ENCODE assay signal across 1 cellular context in the genomic region with DNA sequence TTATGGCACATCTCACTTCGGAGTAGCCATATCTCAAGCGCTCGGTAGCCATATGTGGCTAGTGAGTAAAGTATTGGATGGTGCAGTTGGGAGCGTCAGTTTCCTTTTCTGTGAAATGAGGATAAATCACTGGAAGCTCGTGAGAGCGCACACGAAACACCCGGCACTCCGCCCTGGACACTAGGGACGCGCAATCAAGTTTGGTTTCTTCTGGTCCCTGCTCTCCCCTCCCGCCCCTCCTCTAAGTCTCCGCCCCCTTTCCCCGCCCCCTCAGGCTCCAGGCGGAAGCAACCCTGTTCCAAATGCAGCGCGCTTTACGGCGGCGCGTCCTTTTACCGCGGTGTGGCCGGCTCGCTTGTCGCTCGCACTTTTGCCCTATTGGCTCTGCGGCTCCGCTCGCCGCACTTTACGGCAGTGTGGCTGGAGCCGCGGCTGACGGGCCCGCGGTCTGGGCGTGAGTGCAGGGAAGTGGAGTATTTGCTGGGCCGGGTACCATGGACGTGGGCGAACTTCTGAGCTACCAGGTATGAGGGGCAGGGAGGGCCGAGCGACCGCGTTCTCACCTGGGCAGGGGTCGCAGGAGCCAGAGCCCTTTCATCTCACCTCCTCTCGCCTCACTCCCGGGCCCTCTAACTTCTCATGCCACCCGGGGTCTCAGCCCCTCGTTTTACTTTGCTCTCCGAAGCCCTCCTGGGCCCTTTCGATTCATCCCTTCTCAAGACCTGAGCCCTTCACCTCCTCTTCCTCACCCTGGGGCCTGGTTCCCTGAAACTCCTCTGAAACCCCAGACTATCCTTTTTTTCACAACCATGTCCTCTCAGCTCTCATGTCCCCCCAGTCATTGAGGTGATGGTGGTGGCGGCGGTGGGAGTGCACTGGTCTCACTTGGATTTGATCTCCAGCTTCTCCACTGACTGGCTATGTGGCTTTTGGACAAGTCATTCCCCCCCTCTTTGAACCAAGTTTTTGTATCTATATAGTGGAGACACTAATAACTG.
TF ChIP-seq lines count a peak whose summit lies in the region.

A gene with protein sequence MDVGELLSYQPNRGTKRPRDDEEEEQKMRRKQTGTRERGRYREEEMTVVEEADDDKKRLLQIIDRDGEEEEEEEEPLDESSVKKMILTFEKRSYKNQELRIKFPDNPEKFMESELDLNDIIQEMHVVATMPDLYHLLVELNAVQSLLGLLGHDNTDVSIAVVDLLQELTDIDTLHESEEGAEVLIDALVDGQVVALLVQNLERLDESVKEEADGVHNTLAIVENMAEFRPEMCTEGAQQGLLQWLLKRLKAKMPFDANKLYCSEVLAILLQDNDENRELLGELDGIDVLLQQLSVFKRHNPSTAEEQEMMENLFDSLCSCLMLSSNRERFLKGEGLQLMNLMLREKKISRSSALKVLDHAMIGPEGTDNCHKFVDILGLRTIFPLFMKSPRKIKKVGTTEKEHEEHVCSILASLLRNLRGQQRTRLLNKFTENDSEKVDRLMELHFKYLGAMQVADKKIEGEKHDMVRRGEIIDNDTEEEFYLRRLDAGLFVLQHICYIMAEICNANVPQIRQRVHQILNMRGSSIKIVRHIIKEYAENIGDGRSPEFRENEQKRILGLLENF (plus strand): TSS at position 402 of the 998 bp plus-strand sequence. CDS start 93 bp downstream, at position 495.

TF ChIP-seq in HepG2, 621 proteins besides CTCF, POLR2A, EP300 and RAD21 (continued from another document and continues in another):
- TF ChIP-seq ZNF367 (CRISPR knock-in tag; IDR thresholded peaks at IDR 0.05; ENCODE audit: borderline replicate concordance) (0 out of 2 replicates have a peak, but pooled peaks have one; percentile 63), RFXANK (CRISPR knock-in tag; IDR thresholded peaks at IDR 0.05) (peak; percentile 82; the same call in 1 of the 2 replicates), ZBTB1 (CRISPR knock-in tag; IDR thresholded peaks at IDR 0.05; ENCODE audit: borderline replicate concordance) (no peak), HMG20B (CRISPR knock-in tag; conservative IDR thresholded peaks at IDR 0.05) (no peak; the same call in 1 of the 2 replicates), MXI1 (IDR thresholded peaks at IDR 0.05; ENCODE audit: borderline replicate concordance, low read depth, low read length) (peak; percentile 95; the same call in 1 of the 3 replicates), NPAS2 (CRISPR knock-in tag; IDR thresholded peaks at IDR 0.05; ENCODE audit: borderline replicate concordance) (no peak), MEF2D (CRISPR knock-in tag; IDR thresholded peaks at IDR 0.05) (peak; percentile 90; the same call in 1 of the 2 replicates), ZNF343 (CRISPR knock-in tag; IDR thresholded peaks at IDR 0.05) (peak; percentile 91), SOX13 (IDR thresholded peaks at IDR 0.05) (peak; percentile 49), SOX13 (CRISPR knock-in tag; conservative IDR thresholded peaks at IDR 0.05 in 1 of 2, IDR thresholded peaks at IDR 0.05 in 1 of 2) (peak in 1 of 2 experiments; percentile 48; a peak in 2 of 4 replicates), ZNF143 (CRISPR knock-in tag; IDR thresholded peaks at IDR 0.05) (peak; percentile 76), MAFK (conservative IDR thresholded peaks at IDR 0.05 in 1 of 2, IDR thresholded peaks at IDR 0.05 in 1 of 2; ENCODE audit: low read length in 2 of 2) (no peak), PPARG (CRISPR knock-in tag; conservative IDR thresholded peaks at IDR 0.05) (0 out of 2 replicates have a peak, but pooled peaks have one; percentile 53), ZNF547 (CRISPR knock-in tag; IDR thresholded peaks at IDR 0.05) (peak; percentile 71; the same call in 1 of the 2 replicates), SMARCE1 (IDR thresholded peaks at IDR 0.05; ENCODE audit: borderline replicate concordance) (no peak), ZNF75D (CRISPR knock-in tag; IDR thresholded peaks at IDR 0.05; ENCODE audit: borderline replicate concordance) (no peak), NCOA5 (CRISPR knock-in tag; IDR thresholded peaks at IDR 0.05) (0 out of 2 replicates have a peak, but pooled peaks have one; percentile 62), PCBP1 (IDR thresholded peaks at IDR 0.05; ENCODE audit: borderline replicate concordance, low read depth, low read length) (peak; percentile 94), ZSCAN20 (CRISPR knock-in tag; IDR thresholded peaks at IDR 0.05; ENCODE audit: borderline replicate concordance) (peak; percentile 79; the same call in 1 of the 2 replicates), ZNF816 (CRISPR knock-in tag; IDR thresholded peaks at IDR 0.05; ENCODE audit: borderline replicate concordance) (no peak), PTBP1 (IDR thresholded peaks at IDR 0.05; ENCODE audit: low read depth, low read length, poor library complexity, severe bottlenecking) (no peak), PHF20 (CRISPR knock-in tag; IDR thresholded peaks at IDR 0.05) (peak; percentile 98), EED (CRISPR knock-in tag; IDR thresholded peaks at IDR 0.05) (no peak), ZNF703 (CRISPR knock-in tag; IDR thresholded peaks at IDR 0.05; ENCODE audit: borderline replicate concordance) (no peak), PAF1 (CRISPR knock-in tag; IDR thresholded peaks at IDR 0.05) (no peak), ZNF891 (CRISPR knock-in tag; IDR thresholded peaks at IDR 0.05) (peak; percentile 92; the same call in 1 of the 2 replicates), MAZ (IDR thresholded peaks at IDR 0.05; ENCODE audit: borderline replicate concordance, low read depth, low read length) (peak; percentile 69; the same call in 1 of the 2 replicates), MAZ (CRISPR knock-in tag; IDR thresholded peaks at IDR 0.05; ENCODE audit: low read depth) (peak; percentile 86), ZNF775 (CRISPR knock-in tag; IDR thresholded peaks at IDR 0.05; ENCODE audit: borderline replicate concordance) (no peak), FOSL1 (CRISPR knock-in tag; IDR thresholded peaks at IDR 0.05; ENCODE audit: borderline replicate concordance) (peak; percentile 36; the same call in 1 of the 2 replicates), ZNF772 (CRISPR knock-in tag; IDR thresholded peaks at IDR 0.05) (peak; percentile 76; the same call in 1 of the 2 replicates), POLR2G (IDR thresholded peaks at IDR 0.05; ENCODE audit: low read depth, low read length) (peak; percentile 92), ZNF33A (CRISPR knock-in tag; IDR thresholded peaks at IDR 0.05; ENCODE audit: borderline replicate concordance) (no peak), TBL1XR1 (IDR thresholded peaks at IDR 0.05; ENCODE audit: borderline replicate concordance, low read length, partially characterized antibody) (no peak), RELA (CRISPR knock-in tag; IDR thresholded peaks at IDR 0.05) (peak; percentile 67; the same call in 1 of the 2 replicates), NFIC (IDR thresholded peaks at IDR 0.05; ENCODE audit: low read length) (no peak), HOXA3 (CRISPR knock-in tag; IDR thresholded peaks at IDR 0.05) (peak; percentile 91), KAT8 (CRISPR knock-in tag; IDR thresholded peaks at IDR 0.05) (peak; percentile 99), REPIN1 (CRISPR knock-in tag; IDR thresholded peaks at IDR 0.05; ENCODE audit: borderline replicate concordance, low read depth) (peak; percentile 88; the same call in 1 of the 2 replicates), SALL1 (CRISPR knock-in tag; IDR thresholded peaks at IDR 0.05) (peak; percentile 89), MBNL3 (CRISPR knock-in tag; conservative IDR thresholded peaks at IDR 0.05) (no peak), KLF13 (CRISPR knock-in tag; IDR thresholded peaks at IDR 0.05) (peak; percentile 72; the same call in 1 of the 2 replicates), PRPF4 (IDR thresholded peaks at IDR 0.05; ENCODE audit: low read depth, low read length, poor library complexity, severe bottlenecking) (no peak)
- TF ChIP-seq, protein P1, sequence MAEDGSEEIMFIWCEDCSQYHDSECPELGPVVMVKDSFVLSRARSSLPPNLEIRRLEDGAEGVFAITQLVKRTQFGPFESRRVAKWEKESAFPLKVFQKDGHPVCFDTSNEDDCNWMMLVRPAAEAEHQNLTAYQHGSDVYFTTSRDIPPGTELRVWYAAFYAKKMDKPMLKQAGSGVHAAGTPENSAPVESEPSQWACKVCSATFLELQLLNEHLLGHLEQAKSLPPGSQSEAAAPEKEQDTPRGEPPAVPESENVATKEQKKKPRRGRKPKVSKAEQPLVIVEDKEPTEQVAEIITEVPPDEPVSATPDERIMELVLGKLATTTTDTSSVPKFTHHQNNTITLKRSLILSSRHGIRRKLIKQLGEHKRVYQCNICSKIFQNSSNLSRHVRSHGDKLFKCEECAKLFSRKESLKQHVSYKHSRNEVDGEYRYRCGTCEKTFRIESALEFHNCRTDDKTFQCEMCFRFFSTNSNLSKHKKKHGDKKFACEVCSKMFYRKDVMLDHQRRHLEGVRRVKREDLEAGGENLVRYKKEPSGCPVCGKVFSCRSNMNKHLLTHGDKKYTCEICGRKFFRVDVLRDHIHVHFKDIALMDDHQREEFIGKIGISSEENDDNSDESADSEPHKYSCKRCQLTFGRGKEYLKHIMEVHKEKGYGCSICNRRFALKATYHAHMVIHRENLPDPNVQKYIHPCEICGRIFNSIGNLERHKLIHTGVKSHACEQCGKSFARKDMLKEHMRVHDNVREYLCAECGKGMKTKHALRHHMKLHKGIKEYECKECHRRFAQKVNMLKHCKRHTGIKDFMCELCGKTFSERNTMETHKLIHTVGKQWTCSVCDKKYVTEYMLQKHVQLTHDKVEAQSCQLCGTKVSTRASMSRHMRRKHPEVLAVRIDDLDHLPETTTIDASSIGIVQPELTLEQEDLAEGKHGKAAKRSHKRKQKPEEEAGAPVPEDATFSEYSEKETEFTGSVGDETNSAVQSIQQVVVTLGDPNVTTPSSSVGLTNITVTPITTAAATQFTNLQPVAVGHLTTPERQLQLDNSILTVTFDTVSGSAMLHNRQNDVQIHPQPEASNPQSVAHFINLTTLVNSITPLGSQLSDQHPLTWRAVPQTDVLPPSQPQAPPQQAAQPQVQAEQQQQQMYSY (CRISPR knock-in tag; IDR thresholded peaks at IDR 0.05), result peak; percentile 77
- TF ChIP-seq, protein P2, sequence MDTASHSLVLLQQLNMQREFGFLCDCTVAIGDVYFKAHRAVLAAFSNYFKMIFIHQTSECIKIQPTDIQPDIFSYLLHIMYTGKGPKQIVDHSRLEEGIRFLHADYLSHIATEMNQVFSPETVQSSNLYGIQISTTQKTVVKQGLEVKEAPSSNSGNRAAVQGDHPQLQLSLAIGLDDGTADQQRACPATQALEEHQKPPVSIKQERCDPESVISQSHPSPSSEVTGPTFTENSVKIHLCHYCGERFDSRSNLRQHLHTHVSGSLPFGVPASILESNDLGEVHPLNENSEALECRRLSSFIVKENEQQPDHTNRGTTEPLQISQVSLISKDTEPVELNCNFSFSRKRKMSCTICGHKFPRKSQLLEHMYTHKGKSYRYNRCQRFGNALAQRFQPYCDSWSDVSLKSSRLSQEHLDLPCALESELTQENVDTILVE (CRISPR knock-in tag; IDR thresholded peaks at IDR 0.05), result peak; percentile 51; the same call in 1 of the 2 replicates
- TF ChIP-seq, protein P3, sequence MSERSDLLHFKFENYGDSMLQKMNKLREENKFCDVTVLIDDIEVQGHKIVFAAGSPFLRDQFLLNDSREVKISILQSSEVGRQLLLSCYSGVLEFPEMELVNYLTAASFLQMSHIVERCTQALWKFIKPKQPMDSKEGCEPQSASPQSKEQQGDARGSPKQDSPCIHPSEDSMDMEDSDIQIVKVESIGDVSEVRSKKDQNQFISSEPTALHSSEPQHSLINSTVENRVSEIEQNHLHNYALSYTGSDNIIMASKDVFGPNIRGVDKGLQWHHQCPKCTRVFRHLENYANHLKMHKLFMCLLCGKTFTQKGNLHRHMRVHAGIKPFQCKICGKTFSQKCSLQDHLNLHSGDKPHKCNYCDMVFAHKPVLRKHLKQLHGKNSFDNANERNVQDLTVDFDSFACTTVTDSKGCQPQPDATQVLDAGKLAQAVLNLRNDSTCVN (CRISPR knock-in tag; IDR thresholded peaks at IDR 0.05; ENCODE audit: borderline replicate concordance), result peak; percentile 60; the same call in 1 of the 2 replicates
- TF ChIP-seq, protein P4, sequence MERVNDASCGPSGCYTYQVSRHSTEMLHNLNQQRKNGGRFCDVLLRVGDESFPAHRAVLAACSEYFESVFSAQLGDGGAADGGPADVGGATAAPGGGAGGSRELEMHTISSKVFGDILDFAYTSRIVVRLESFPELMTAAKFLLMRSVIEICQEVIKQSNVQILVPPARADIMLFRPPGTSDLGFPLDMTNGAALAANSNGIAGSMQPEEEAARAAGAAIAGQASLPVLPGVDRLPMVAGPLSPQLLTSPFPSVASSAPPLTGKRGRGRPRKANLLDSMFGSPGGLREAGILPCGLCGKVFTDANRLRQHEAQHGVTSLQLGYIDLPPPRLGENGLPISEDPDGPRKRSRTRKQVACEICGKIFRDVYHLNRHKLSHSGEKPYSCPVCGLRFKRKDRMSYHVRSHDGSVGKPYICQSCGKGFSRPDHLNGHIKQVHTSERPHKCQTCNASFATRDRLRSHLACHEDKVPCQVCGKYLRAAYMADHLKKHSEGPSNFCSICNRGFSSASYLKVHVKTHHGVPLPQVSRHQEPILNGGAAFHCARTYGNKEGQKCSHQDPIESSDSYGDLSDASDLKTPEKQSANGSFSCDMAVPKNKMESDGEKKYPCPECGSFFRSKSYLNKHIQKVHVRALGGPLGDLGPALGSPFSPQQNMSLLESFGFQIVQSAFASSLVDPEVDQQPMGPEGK (CRISPR knock-in tag; IDR thresholded peaks at IDR 0.05), result 0 out of 2 replicates have a peak, but pooled peaks have one; percentile 56
- TF ChIP-seq, protein P5, sequence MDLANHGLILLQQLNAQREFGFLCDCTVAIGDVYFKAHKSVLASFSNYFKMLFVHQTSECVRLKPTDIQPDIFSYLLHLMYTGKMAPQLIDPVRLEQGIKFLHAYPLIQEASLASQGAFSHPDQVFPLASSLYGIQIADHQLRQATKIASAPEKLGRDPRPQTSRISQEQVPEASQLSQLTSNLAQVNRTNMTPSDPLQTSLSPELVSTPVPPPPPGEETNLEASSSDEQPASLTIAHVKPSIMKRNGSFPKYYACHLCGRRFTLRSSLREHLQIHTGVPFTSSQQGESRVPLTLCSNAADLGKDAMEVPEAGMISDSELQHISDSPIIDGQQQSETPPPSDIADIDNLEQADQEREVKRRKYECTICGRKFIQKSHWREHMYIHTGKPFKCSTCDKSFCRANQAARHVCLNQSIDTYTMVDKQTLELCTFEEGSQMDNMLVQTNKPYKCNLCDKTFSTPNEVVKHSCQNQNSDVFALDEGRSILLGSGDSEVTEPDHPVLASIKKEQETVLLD (CRISPR knock-in tag; IDR thresholded peaks at IDR 0.05; ENCODE audit: low read depth), result no peak
- TF ChIP-seq, protein P6, sequence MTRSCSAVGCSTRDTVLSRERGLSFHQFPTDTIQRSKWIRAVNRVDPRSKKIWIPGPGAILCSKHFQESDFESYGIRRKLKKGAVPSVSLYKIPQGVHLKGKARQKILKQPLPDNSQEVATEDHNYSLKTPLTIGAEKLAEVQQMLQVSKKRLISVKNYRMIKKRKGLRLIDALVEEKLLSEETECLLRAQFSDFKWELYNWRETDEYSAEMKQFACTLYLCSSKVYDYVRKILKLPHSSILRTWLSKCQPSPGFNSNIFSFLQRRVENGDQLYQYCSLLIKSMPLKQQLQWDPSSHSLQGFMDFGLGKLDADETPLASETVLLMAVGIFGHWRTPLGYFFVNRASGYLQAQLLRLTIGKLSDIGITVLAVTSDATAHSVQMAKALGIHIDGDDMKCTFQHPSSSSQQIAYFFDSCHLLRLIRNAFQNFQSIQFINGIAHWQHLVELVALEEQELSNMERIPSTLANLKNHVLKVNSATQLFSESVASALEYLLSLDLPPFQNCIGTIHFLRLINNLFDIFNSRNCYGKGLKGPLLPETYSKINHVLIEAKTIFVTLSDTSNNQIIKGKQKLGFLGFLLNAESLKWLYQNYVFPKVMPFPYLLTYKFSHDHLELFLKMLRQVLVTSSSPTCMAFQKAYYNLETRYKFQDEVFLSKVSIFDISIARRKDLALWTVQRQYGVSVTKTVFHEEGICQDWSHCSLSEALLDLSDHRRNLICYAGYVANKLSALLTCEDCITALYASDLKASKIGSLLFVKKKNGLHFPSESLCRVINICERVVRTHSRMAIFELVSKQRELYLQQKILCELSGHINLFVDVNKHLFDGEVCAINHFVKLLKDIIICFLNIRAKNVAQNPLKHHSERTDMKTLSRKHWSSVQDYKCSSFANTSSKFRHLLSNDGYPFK (CRISPR knock-in tag; IDR thresholded peaks at IDR 0.05; ENCODE audit: borderline replicate concordance), result peak; percentile 99
